In genomic region chr17:34131386-34131785, GRCh38 we compare ENCODE assay signal across 16 cellular contexts.
A peak's percentile ranks its signal among the peaks of the same experiment; 100 is the strongest.
DNase-seq lines count a peak whose midpoint lies in the region; ATAC-seq and TF ChIP-seq lines count a peak whose summit lies in the region.
"Had no signal": no experiment of that assay in that cellular context is flagged by ENCODE, and none has a peak within 500 bp of the region (broad histone marks: within the 10 kb centered on the region; RNA-seq: fewer than 3 reads in every experiment).

No MANE protein-coding gene starts in this region.

- H3K27me3 ChIP-seq in endodermal cell (ENCODE audit: control insufficient read depth, insufficient read depth, low read length, poor library complexity, severe bottlenecking), result no peaks in the 10 kb centered on the region

- H3K4me1 Mint-ChIP-seq in endodermal cell, result peaks cover 24% of the 10 kb centered on the region
- H3K4me1 Mint-ChIP-seq in activated T-helper 1 cell treated with anti-CD3 and anti-CD28 coated beads, Interleukin-12 subunit alpha, Interleukin-12 subunit beta, Interleukin-2, Interleukin-4 antibody, amounts not matched to agents 30 ng/mL and 10 ng/mL and 1 ng/mL, durations not matched to agents 14 hours and 24 hours and 36 hours (ENCODE audit: low read depth), result no peaks in the 10 kb centered on the region
- H3K4me1 Mint-ChIP-seq: CD4-positive, alpha-beta memory T cell had no signal

- H3K27ac ChIP-seq in endodermal cell (ENCODE audit: low read depth, low read length), result peak overlapping the region; percentile 95
- H3K27ac ChIP-seq: A549, C4-2B, GM23248 had no signal

- WGBS in endodermal cell (ENCODE audit: insufficient coverage in 1 of 2, insufficient read length in 1 of 2), 2 experiments, result 87 to 96% methylated on average over 3 of the region's 3 CpGs

- H3K36me3 Mint-ChIP-seq in endodermal cell (ENCODE audit: low read depth), result no peaks in the 10 kb centered on the region
- H3K36me3 Mint-ChIP-seq in activated T-helper 1 cell treated with anti-CD3 and anti-CD28 coated beads, Interleukin-12 subunit alpha, Interleukin-12 subunit beta, Interleukin-2, Interleukin-4 antibody, amounts not matched to agents 30 ng/mL and 10 ng/mL and 1 ng/mL, durations not matched to agents 14 hours and 24 hours and 36 hours (ENCODE audit: low read depth), result no peaks in the 10 kb centered on the region
- H3K36me3 Mint-ChIP-seq: CD4-positive, alpha-beta memory T cell had no signal

- peaks cover 2% of the 10 kb centered on the region for H3K9me3 Mint-ChIP-seq in endodermal cell
- no peaks in the 10 kb centered on the region for H3K9me3 Mint-ChIP-seq in activated T-helper 1 cell treated with anti-CD3 and anti-CD28 coated beads, Interleukin-12 subunit alpha, Interleukin-12 subunit beta, Interleukin-2, Interleukin-4 antibody, amounts not matched to agents 30 ng/mL and 10 ng/mL and 1 ng/mL, durations not matched to agents 14 hours and 24 hours and 36 hours
- H3K9me3 Mint-ChIP-seq: CD4-positive, alpha-beta memory T cell had no signal

- DNase-seq in ecto neural progenitor cell (ENCODE audit: low spot score) (peak; percentile 31), endodermal cell (no peak), cardiac septum (ENCODE audit: low spot score) (peak; percentile 82), left ventricle myocardium superior (peak; percentile 77), SKM-1 treated with dmso at 0.1 percent for 144 hours (lab: John Stamatoyannopoulos, UW; ENCODE audit: unreplicated experiment) (no peak), D341Med (ENCODE audit: low spot score) (no peak), 8988T (no peak)
- DNase-seq in activated T-helper 1 cell treated with anti-CD3 and anti-CD28 coated beads, Interleukin-12 subunit alpha, Interleukin-12 subunit beta, Interleukin-2, Interleukin-4 antibody, amounts not matched to agents 30 ng/mL and 10 ng/mL and 1 ng/mL, durations not matched to agents 14 hours and 24 hours and 36 hours (ENCODE audit: low spot score), result no peak
- DNase-seq: AML-193; CD4-positive, alpha-beta memory T cell; GM23248; HCEC 1CT; IMR-90 had no signal

- ATAC-seq in left ventricle myocardium superior, result peak; percentile 93
- ATAC-seq: A549, K562 had no signal

- H3K4me1 ChIP-seq in endodermal cell (ENCODE audit: control insufficient read depth, insufficient read depth, low read length), result peaks cover 6% of the 10 kb centered on the region
- H3K4me1 ChIP-seq: A549 had no signal

- H3K9me3 ChIP-seq in endodermal cell (ENCODE audit: control insufficient read depth, low read length), result no peaks in the 10 kb centered on the region
- H3K9me3 ChIP-seq: A549 had no signal

- intact Hi-C loops in cardiac septum (cut with DNase I), result no loop called here
- intact Hi-C loops in left ventricle myocardium superior (cut with micrococcal nuclease), result no loop called here
- intact Hi-C loops in activated T-helper 1 cell treated with anti-CD3 and anti-CD28 coated beads, Interleukin-12 subunit alpha, Interleukin-12 subunit beta, Interleukin-2, Interleukin-4 antibody, amounts not matched to agents 30 ng/mL and 10 ng/mL and 1 ng/mL, durations not matched to agents 14 hours and 24 hours and 36 hours (cut with micrococcal nuclease), result no loop called here

- no peaks in the 10 kb centered on the region for H3K36me3 ChIP-seq in endodermal cell (ENCODE audit: control insufficient read depth, insufficient read depth, low read length)

- no peak overlapping the region for H3K27ac Mint-ChIP-seq in endodermal cell
- no peak overlapping the region for H3K27ac Mint-ChIP-seq in activated T-helper 1 cell treated with anti-CD3 and anti-CD28 coated beads, Interleukin-12 subunit alpha, Interleukin-12 subunit beta, Interleukin-2, Interleukin-4 antibody, amounts not matched to agents 30 ng/mL and 10 ng/mL and 1 ng/mL, durations not matched to agents 14 hours and 24 hours and 36 hours
- H3K27ac Mint-ChIP-seq: CD4-positive, alpha-beta memory T cell had no signal

- no peak overlapping the region for H3K4me3 ChIP-seq in endodermal cell (ENCODE audit: low read length)
- H3K4me3 ChIP-seq: A549, GM23248, K562 had no signal

- no peak overlapping the region for H3K9ac ChIP-seq in endodermal cell (ENCODE audit: extremely low read depth, low read length, poor library complexity, severe bottlenecking)
- H3K9ac ChIP-seq: GM23248 had no signal

- TF ChIP-seq CTCF in endodermal cell (conservative IDR thresholded peaks at IDR 0.05), result no peak

- no peaks in the 10 kb centered on the region for H3K27me3 Mint-ChIP-seq in endodermal cell (ENCODE audit: insufficient read depth)
- H3K27me3 Mint-ChIP-seq in activated T-helper 1 cell treated with anti-CD3 and anti-CD28 coated beads, Interleukin-12 subunit alpha, Interleukin-12 subunit beta, Interleukin-2, Interleukin-4 antibody, amounts not matched to agents 30 ng/mL and 10 ng/mL and 1 ng/mL, durations not matched to agents 14 hours and 24 hours and 36 hours (ENCODE audit: insufficient read depth), result no peaks in the 10 kb centered on the region

- no peak overlapping the region for H3K4me3 Mint-ChIP-seq in endodermal cell
- H3K4me3 Mint-ChIP-seq in activated T-helper 1 cell treated with anti-CD3 and anti-CD28 coated beads, Interleukin-12 subunit alpha, Interleukin-12 subunit beta, Interleukin-2, Interleukin-4 antibody, amounts not matched to agents 30 ng/mL and 10 ng/mL and 1 ng/mL, durations not matched to agents 14 hours and 24 hours and 36 hours, result no peak overlapping the region
- H3K4me3 Mint-ChIP-seq: CD4-positive, alpha-beta memory T cell had no signal

Comparison
In these comparisons a context has a peak if more than half of its experiments do, and no peak if none do; other contexts are left out.
1. DNase-seq: peak in ecto neural progenitor cell (single experiment), cardiac septum (single experiment) and left ventricle myocardium superior (single experiment); none in endodermal cell (single experiment), SKM-1 treated with dmso at 0.1 percent for 144 hours (single experiment), D341Med (single experiment), activated T-helper 1 cell treated with anti-CD3 and anti-CD28 coated beads, Interleukin-12 subunit alpha, Interleukin-12 subunit beta, Interleukin-2, Interleukin-4 antibody, amounts not matched to agents 30 ng/mL and 10 ng/mL and 1 ng/mL, durations not matched to agents 14 hours and 24 hours and 36 hours (single experiment) and 8988T (single experiment).